ENCODE assay signal across 14 cellular contexts in the genomic region with DNA sequence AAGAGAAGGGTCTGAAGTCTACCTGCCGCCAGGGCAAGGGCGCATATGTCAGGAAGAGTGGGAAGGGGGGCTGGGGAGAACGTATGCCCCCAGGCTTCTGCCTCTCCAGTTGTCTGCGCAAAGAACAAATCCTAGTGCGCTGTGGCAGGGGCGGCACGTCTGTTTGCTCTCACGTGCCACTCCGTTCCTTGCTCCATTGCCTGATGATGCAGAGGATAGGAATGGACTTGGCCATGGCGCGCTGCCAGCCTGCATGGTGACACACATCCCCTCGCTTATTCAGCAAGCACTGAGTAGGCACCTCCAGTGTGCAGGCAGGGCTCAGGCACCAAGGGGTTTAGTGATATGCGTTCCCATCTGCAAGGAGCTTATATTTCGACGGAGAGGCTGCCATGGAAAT. TPM values are rescaled to one million over a fixed set of nuclear protein-coding genes. Genes with fewer than 3 reads are reported as not detected.
DNase-seq lines count a peak whose midpoint lies in the region; ATAC-seq and TF ChIP-seq lines count a peak whose summit lies in the region.
"Had no signal": no experiment of that assay in that cellular context is flagged by ENCODE, and none has a peak within 500 bp of the region (broad histone marks: within the 10 kb centered on the region; RNA-seq: fewer than 3 reads in every experiment).

No MANE protein-coding gene starts in this region.

- H3K4me1 Mint-ChIP-seq in WTC11 (no peaks in the 10 kb centered on the region), natural killer cell (no peaks in the 10 kb centered on the region)

- H3K9me3 Mint-ChIP-seq in WTC11 (peaks cover 6% of the 10 kb centered on the region), natural killer cell (no peaks in the 10 kb centered on the region)
- H3K9me3 Mint-ChIP-seq: activated naive CD4-positive, alpha-beta T cell treated with anti-CD3 and anti-CD28 coated beads, Interleukin-2, amount 50 U/mL, for 72 hours; T-helper 2 cell treated with Interferon-gamma antibody and Interleukin-4, amounts not matched to agents 5 μg/mL and 100 μg/mL, for 36 hours had no signal

- no peaks in the 10 kb centered on the region for H3K79me2 ChIP-seq in fibroblast of lung (ENCODE audit: control insufficient read depth, insufficient read depth, low read length)

- no peak overlapping the region for H2AFZ ChIP-seq in fibroblast of lung (ENCODE audit: low read length)

- peak; percentile 60 for DNase-seq in HCEC 1CT
- peak; percentile 80 to 97 for DNase-seq in SJSA1 (ENCODE audit: low read depth in 1 of 2, low spot score in 2 of 2)
- peak; percentile 78 for DNase-seq in fibroblast of lung (ENCODE audit: low read depth in 2 of 2)
- peak; percentile 12 for DNase-seq in stromal cell of bone marrow (ENCODE audit: low read depth)
- DNase-seq in WTC11 (ENCODE audit: low spot score) = no peak
- DNase-seq in natural killer cell = no peak
- no peak for DNase-seq in stimulated activated CD4-positive, alpha-beta T cell treated with anti-CD3 and anti-CD28 coated beads, Interleukin-1b, Interleukin-23, amount 100 ng/mL, for 48 hours
- DNase-seq: DND-41, NCI-H1417 treated with DMSO at 0.1 percent for 48 hours had no signal

- CTCF ChIA-PET in WTC11 (lab: Charles Lee) = interaction anchor here (0.7 to 1.6 kb wide), 3 partner anchors 30 to 103 kb away, joined by 3 to 4 read pairs (median 3); no protein-coding TSS in a partner anchor

- H3K27ac ChIP-seq in SJSA1 (peak overlapping the region; percentile 41), fibroblast of lung (ENCODE audit: insufficient read depth, low read length) (no peak overlapping the region)

- no peaks in the 10 kb centered on the region for H4K20me1 ChIP-seq in fibroblast of lung (ENCODE audit: control insufficient read depth, extremely low read depth, insufficient read depth, low read length)

- H3K36me3 ChIP-seq in SJSA1 (no peaks in the 10 kb centered on the region), fibroblast of lung (ENCODE audit: control insufficient read depth, insufficient read depth, low read length) (no peaks in the 10 kb centered on the region)

- H3K27me3 Mint-ChIP-seq in WTC11 (ENCODE audit: low read depth) = peaks cover 11% of the 10 kb centered on the region
- peaks cover 5% of the 10 kb centered on the region in 2 donors for H3K27me3 Mint-ChIP-seq in natural killer cell (ENCODE audit: low read depth in 2 of 2)

- H3K4me3 Mint-ChIP-seq in WTC11 (no peak overlapping the region), natural killer cell (no peak overlapping the region)
- H3K4me3 Mint-ChIP-seq: T-helper 2 cell treated with Interferon-gamma antibody and Interleukin-4, amounts not matched to agents 5 μg/mL and 100 μg/mL, for 36 hours had no signal

- POLR2A ChIA-PET in WTC11 (lab: Charles Lee) = no interaction called here

- ATAC-seq in WTC11 (no peak), natural killer cell (no peak), HG02884 (IDR thresholded peaks at IDR 0.05; ENCODE audit: unreplicated experiment) (no peak)
- ATAC-seq: activated naive CD4-positive, alpha-beta T cell treated with anti-CD3 and anti-CD28 coated beads, Interleukin-2, amount 50 U/mL, for 72 hours had no signal

- H3K4me3 ChIP-seq in SJSA1 = no peak overlapping the region
- no peak overlapping the region for H3K4me3 ChIP-seq in fibroblast of lung (replicated peaks in 1 of 4; ENCODE audit: control extremely low read depth in 1 of 4, insufficient read depth in 1 of 4, low read depth in 3 of 4, low read length in 4 of 4)

- H3K27me3 ChIP-seq in SJSA1 (replicated peaks) (no peaks in the 10 kb centered on the region), fibroblast of lung (ENCODE audit: control insufficient read depth, insufficient read depth, low read length) (no peaks in the 10 kb centered on the region)

- no peak for TF ChIP-seq CTCF in fibroblast of lung (conservative IDR thresholded peaks at IDR 0.05 in 1 of 2, IDR thresholded peaks at IDR 0.05 in 1 of 2; ENCODE audit: low read depth in 1 of 2, low read length in 2 of 2)
- TF ChIP-seq CTCF in WTC11 (IDR thresholded peaks at IDR 0.05) = no peak
- no peak for TF ChIP-seq CTCF in natural killer cell (IDR thresholded peaks at IDR 0.05)

- H3K36me3 Mint-ChIP-seq in WTC11 (no peaks in the 10 kb centered on the region), natural killer cell (no peaks in the 10 kb centered on the region)
- H3K36me3 Mint-ChIP-seq: activated naive CD4-positive, alpha-beta T cell treated with anti-CD3 and anti-CD28 coated beads, Interleukin-2, amount 50 U/mL, for 72 hours had no signal

- H3K9ac ChIP-seq in fibroblast of lung (ENCODE audit: insufficient read depth, low read length) = no peak overlapping the region

- H3K4me1 ChIP-seq in SJSA1 (replicated peaks) (peaks cover 29% of the 10 kb centered on the region), fibroblast of lung (ENCODE audit: control insufficient read depth, extremely low read depth, insufficient read depth, low read length) (no peaks in the 10 kb centered on the region)

- H3K9me3 ChIP-seq in SJSA1 (replicated peaks) (peaks cover 6% of the 10 kb centered on the region), fibroblast of lung (ENCODE audit: control insufficient read depth, insufficient read depth, low read depth, low read length) (no peaks in the 10 kb centered on the region)

- no peak overlapping the region for H3K27ac Mint-ChIP-seq in WTC11
- no peak overlapping the region for H3K27ac Mint-ChIP-seq in natural killer cell
- H3K27ac Mint-ChIP-seq: T-helper 2 cell treated with Interferon-gamma antibody and Interleukin-4, amounts not matched to agents 5 μg/mL and 100 μg/mL, for 36 hours had no signal

- H3K4me2 ChIP-seq in fibroblast of lung (ENCODE audit: extremely low read depth, insufficient read depth, low read length) = no peak overlapping the region

- intact Hi-C loops in natural killer cell (cut with micrococcal nuclease) = no loop called here

TF ChIP-seq in WTC11, 78 proteins besides CTCF, POLR2A, EP300 and RAD21:
- TF ChIP-seq TEAD4 (CRISPR knock-in tag; IDR thresholded peaks at IDR 0.05) (no peak), TCF7 (CRISPR knock-in tag; IDR thresholded peaks at IDR 0.05; ENCODE audit: low read depth) (no peak), TP53 (CRISPR knock-in tag; IDR thresholded peaks at IDR 0.05) (no peak), ESRRA (CRISPR knock-in tag; IDR thresholded peaks at IDR 0.05; ENCODE audit: borderline replicate concordance) (no peak), ZNF317 (CRISPR knock-in tag; IDR thresholded peaks at IDR 0.05; ENCODE audit: borderline replicate concordance, low read depth) (no peak)
- TF ChIP-seq, protein P1, sequence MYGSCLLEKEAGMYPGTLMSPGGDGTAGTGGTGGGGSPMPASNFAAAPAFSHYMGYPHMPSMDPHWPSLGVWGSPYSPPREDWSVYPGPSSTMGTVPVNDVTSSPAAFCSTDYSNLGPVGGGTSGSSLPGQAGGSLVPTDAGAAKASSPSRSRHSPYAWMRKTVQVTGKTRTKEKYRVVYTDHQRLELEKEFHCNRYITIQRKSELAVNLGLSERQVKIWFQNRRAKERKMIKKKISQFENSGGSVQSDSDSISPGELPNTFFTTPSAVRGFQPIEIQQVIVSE (CRISPR knock-in tag; IDR thresholded peaks at IDR 0.05; ENCODE audit: borderline replicate concordance) = no peak
- TF ChIP-seq, protein P2, sequence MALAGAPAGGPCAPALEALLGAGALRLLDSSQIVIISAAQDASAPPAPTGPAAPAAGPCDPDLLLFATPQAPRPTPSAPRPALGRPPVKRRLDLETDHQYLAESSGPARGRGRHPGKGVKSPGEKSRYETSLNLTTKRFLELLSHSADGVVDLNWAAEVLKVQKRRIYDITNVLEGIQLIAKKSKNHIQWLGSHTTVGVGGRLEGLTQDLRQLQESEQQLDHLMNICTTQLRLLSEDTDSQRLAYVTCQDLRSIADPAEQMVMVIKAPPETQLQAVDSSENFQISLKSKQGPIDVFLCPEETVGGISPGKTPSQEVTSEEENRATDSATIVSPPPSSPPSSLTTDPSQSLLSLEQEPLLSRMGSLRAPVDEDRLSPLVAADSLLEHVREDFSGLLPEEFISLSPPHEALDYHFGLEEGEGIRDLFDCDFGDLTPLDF (CRISPR knock-in tag; IDR thresholded peaks at IDR 0.05) = no peak
TF ChIP-seq in WTC11: peak in this region for 0.

RNA-seq across cellular contexts. Expression of a gene that starts 10.1 kb away (rescaled TPM):
- not detected in 2 replicates for total RNA-seq in SJSA1 (2014; rRNA removed; shearing (Covaris generic))
- total RNA-seq in fibroblast of lung (not detected in 2 replicates), WTC11 (2021) (0.07 TPM in 1 of 3 replicates, not detected in the others), natural killer cell (not detected)
- polyA plus RNA-seq in fibroblast of lung = not detected in 2 replicates
- polyA plus RNA-seq in fibroblast of lung (2012) = not detected in 2 replicates
- polyA minus RNA-seq in fibroblast of lung (ENCODE audit: low replicate concordance) = not detected in 2 replicates
- total RNA-seq: activated CD8-positive, alpha-beta memory T cell treated with anti-CD3 and anti-CD28 coated beads for 36 hours; activated naive CD4-positive, alpha-beta T cell treated with anti-CD3 and anti-CD28 coated beads, Interleukin-2, amount 50 U/mL, for 72 hours had no signal

RNA-seq across cellular contexts. Expression of a gene that starts 45.4 kb away (rescaled TPM):
- not detected in 2 replicates for total RNA-seq in SJSA1 (2014; rRNA removed; shearing (Covaris generic))
- total RNA-seq in fibroblast of lung = not detected in 2 replicates
- not detected in 2 replicates for polyA plus RNA-seq in fibroblast of lung
- not detected in 2 replicates for polyA plus RNA-seq in fibroblast of lung (2012)
- not detected in 2 replicates for polyA minus RNA-seq in fibroblast of lung (ENCODE audit: low replicate concordance)
- total RNA-seq in WTC11 (2021) = not detected in 3 replicates
- total RNA-seq in natural killer cell = not detected
- total RNA-seq: activated CD8-positive, alpha-beta memory T cell treated with anti-CD3 and anti-CD28 coated beads for 36 hours; activated naive CD4-positive, alpha-beta T cell treated with anti-CD3 and anti-CD28 coated beads, Interleukin-2, amount 50 U/mL, for 72 hours; mucosa of gallbladder had no signal

Comparison
In these comparisons a context has a peak if more than half of its experiments do, and no peak if none do; other contexts are left out.
1. DNase-seq: peak in HCEC 1CT (single experiment), SJSA1 (2 of 2), fibroblast of lung (2 of 2) and stromal cell of bone marrow (single experiment); none in WTC11 (single experiment), natural killer cell (single experiment) and stimulated activated CD4-positive, alpha-beta T cell treated with anti-CD3 and anti-CD28 coated beads, Interleukin-1b, Interleukin-23, amount 100 ng/mL, for 48 hours (single experiment).